ENCODE assay signal across 10 cellular contexts in the genomic region with DNA sequence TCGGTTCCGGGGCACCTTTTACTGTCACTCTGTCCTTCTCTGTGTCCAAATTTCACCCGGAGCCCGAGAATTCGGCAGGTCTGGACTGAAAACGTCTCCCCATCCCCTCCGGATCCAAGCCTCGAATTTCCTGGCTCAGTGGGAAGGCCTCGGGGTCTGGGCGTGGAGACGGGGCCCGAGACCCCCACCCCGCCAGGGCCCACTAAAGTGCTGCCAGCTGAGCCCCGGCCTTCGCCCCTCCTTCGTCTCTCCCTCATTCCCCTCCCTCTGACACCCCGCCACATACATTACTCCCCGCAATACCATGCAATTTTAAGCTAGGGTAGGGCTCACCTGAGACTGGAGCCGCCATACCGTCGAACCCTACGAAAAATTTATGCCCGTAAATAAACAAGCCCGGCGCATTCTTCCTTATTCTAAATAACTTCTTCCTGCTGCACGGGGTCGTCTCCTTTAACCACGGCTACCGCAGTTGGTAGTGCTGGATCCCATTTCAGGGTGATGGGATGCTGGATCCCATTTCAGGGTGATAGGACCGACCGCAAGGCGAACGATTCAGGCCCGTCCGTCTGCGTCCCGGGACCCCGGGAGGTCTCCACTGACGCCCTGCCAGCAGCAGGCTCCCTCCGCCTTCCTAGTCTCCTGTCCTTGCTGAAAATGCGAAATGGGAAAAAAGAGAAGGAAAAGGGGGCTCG. TPM values are rescaled to one million over a fixed set of nuclear protein-coding genes. Genes with fewer than 3 reads are reported as not detected.
DNase-seq lines count a peak whose midpoint lies in the region; ATAC-seq and TF ChIP-seq lines count a peak whose summit lies in the region.
"Had no signal": no experiment of that assay in that cellular context is flagged by ENCODE, and none has a peak within 500 bp of the region (broad histone marks: within the 10 kb centered on the region; RNA-seq: fewer than 3 reads in every experiment).

No MANE protein-coding gene starts in this region.

- H3K27ac ChIP-seq in AG04450 (ENCODE audit: low read depth, low read length) (no peak overlapping the region), breast epithelium (no peak overlapping the region), mesendoderm (ENCODE audit: low read depth, low read length) (no peak overlapping the region)
- H3K27ac ChIP-seq: RWPE1 had no signal

- ATAC-seq in GM19324 (IDR thresholded peaks at IDR 0.05; ENCODE audit: low FRiP score, unreplicated experiment), result no peak
- no peak for ATAC-seq in GM21447 (IDR thresholded peaks at IDR 0.05; ENCODE audit: unreplicated experiment)

- TF ChIP-seq POLR2A in breast epithelium (IDR thresholded peaks at IDR 0.05), result no peak

- H3K4me1 ChIP-seq in breast epithelium (no peaks in the 10 kb centered on the region), mesendoderm (ENCODE audit: control insufficient read depth, low read depth, low read length) (no peaks in the 10 kb centered on the region)

- intact Hi-C loops in breast epithelium (cut with DNase I; ENCODE audit: low total_unique reads), result no loop called here

- POLR2A ChIA-PET in AG04450 (lab: Yijun Ruan, JAX), result interaction anchor here (0.8 to 1.0 kb wide), 2 partner anchors 13 to 55 kb away, joined by 3 to 4 read pairs; no protein-coding TSS in a partner anchor

- H3K27me3 ChIP-seq in AG04450 (ENCODE audit: control insufficient read depth, insufficient read depth, low read length) (peaks cover 24% of the 10 kb centered on the region), breast epithelium (peaks cover 3 to 94% of the 10 kb centered on the region in 2 donors), mesendoderm (ENCODE audit: insufficient read depth, low read length, poor library complexity) (no peaks in the 10 kb centered on the region)

- in situ Hi-C loops in GM13976 (cut with MboI; ENCODE audit: low sequenced_read_pairs, unreplicated experiment), result no loop called here

- CTCF ChIA-PET in AG04450 (lab: Charles Lee), result interaction anchor here (1.6 kb wide), 1 partner anchor 17 kb away, joined by 5 read pairs; no protein-coding TSS in a partner anchor

- no peak overlapping the region for H4K8ac ChIP-seq in mesendoderm (ENCODE audit: low read depth, low read length)

- no peaks in the 10 kb centered on the region for H3K79me1 ChIP-seq in mesendoderm (ENCODE audit: low read length)

- no peaks in the 10 kb centered on the region for H3K79me2 ChIP-seq in mesendoderm (ENCODE audit: control insufficient read depth, insufficient read depth, low read length)

- H3K9ac ChIP-seq in mesendoderm (ENCODE audit: low read length), result peak overlapping the region; percentile 69

- H3K4me2 ChIP-seq in mesendoderm (ENCODE audit: low read length), result peak overlapping the region; percentile 95

- WGBS in mesendoderm (ENCODE audit: extremely low coverage, insufficient coverage, low lambda C conversion rate), result no CpG with 5 or more reads among the region's 42 CpGs

- no peaks in the 10 kb centered on the region for H3K36me3 ChIP-seq in breast epithelium
- H3K36me3 ChIP-seq in mesendoderm (ENCODE audit: control insufficient read depth, insufficient read depth, low read length), result no peaks in the 10 kb centered on the region

- H3K4ac ChIP-seq in mesendoderm (ENCODE audit: low read depth, low read length), result no peak overlapping the region

- H4K5ac ChIP-seq in mesendoderm (ENCODE audit: low read length), result no peak overlapping the region

- no peak overlapping the region for H2BK120ac ChIP-seq in mesendoderm (ENCODE audit: low read depth, low read length)

- TF ChIP-seq CTCF in AG04450 (IDR thresholded peaks at IDR 0.05; ENCODE audit: low read depth, low read length) (no peak), breast epithelium (IDR thresholded peaks at IDR 0.05) (no peak), GM13976 (IDR thresholded peaks at IDR 0.05; ENCODE audit: borderline replicate concordance, control extremely low read depth, extremely low read depth, insufficient read depth, missing control alignments) (no peak)

- peak overlapping the region; percentile 58 for H3K4me3 ChIP-seq in AG04450 (ENCODE audit: low read depth, low read length)
- H3K4me3 ChIP-seq in breast epithelium, result peak overlapping the region; percentile 0 to 52 (median 32)
- peak overlapping the region; percentile 72 for H3K4me3 ChIP-seq in mesendoderm (ENCODE audit: low read length)

- H3K9me3 ChIP-seq in AG04450 (ENCODE audit: control insufficient read depth, insufficient read depth, low read length), result no peaks in the 10 kb centered on the region; the same call in 1 of the 2 replicates
- H3K9me3 ChIP-seq in breast epithelium, result no peaks in the 10 kb centered on the region

- H2AK5ac ChIP-seq in mesendoderm (ENCODE audit: low read length), result no peak overlapping the region

- H2BK5ac ChIP-seq in mesendoderm (ENCODE audit: low read length), result no peak overlapping the region

- H3K18ac ChIP-seq in mesendoderm (ENCODE audit: low read length), result no peak overlapping the region

- no peak overlapping the region for H2BK15ac ChIP-seq in mesendoderm (replicated peaks; ENCODE audit: low read depth)

- H3K23ac ChIP-seq in mesendoderm (ENCODE audit: low read length), result no peak overlapping the region

- DNase-seq in AG04450 (ENCODE audit: low read depth, low spot score) (no peak), HK-2 (ENCODE audit: unreplicated experiment) (peak; percentile 22), breast epithelium (ENCODE audit: low spot score in 2 of 2) (no peak), mesendoderm (peak; percentile 82), GM13976 (ENCODE audit: low spot score) (no peak), NCI-H2171 (lab: John Stamatoyannopoulos, UW) (no peak)

- peak overlapping the region; percentile 78 for H3K56ac ChIP-seq in mesendoderm (ENCODE audit: low read length)

RNA-seq across cellular contexts. Expression of a gene that starts 4.4 kb away (rescaled TPM):
- 0.20 and 0.29 TPM in 2 replicates for polyA plus RNA-seq in AG04450 (2011; rRNA removed)
- 0.56 and 0.64 TPM in 2 replicates for polyA minus RNA-seq in AG04450 (2011; rRNA and poly(A)+ RNA removed)
- total RNA-seq in breast epithelium, result not detected
- polyA plus RNA-seq in mesendoderm (2013, experiment 1 of 2), result 0.25 TPM
- 0.11 TPM for polyA plus RNA-seq in mesendoderm (2013, experiment 2 of 2)
- total RNA-seq: skeletal muscle tissue had no signal

RNA-seq across cellular contexts. Expression of a gene that starts 48.8 kb away (rescaled TPM):
- polyA plus RNA-seq in AG04450 (2011; rRNA removed), result 0.47 and 1.2 TPM in 2 replicates
- 1.1 TPM in 2 replicates for polyA minus RNA-seq in AG04450 (2011; rRNA and poly(A)+ RNA removed)
- total RNA-seq in breast epithelium, result 1 to 10 TPM; 4.0 to 5.6 (median 5.6) TPM
- polyA plus RNA-seq in mesendoderm (2013, experiment 1 of 2), result 4.3 TPM
- polyA plus RNA-seq in mesendoderm (2013, experiment 2 of 2), result 4.6 TPM

RNA-seq across cellular contexts. Expression of a gene that starts 51.4 kb away (rescaled TPM):
- polyA plus RNA-seq in AG04450 (2011; rRNA removed), result 4.7 and 6.1 TPM in 2 replicates
- 5.5 and 8.4 TPM in 2 replicates for polyA minus RNA-seq in AG04450 (2011; rRNA and poly(A)+ RNA removed)
- total RNA-seq in breast epithelium, result 10 to 100 TPM in 1 of 3 donors, 1 to 10 TPM in 2; 3.5 to 11.1 (median 9.2) TPM
- 5.5 TPM for polyA plus RNA-seq in mesendoderm (2013, experiment 1 of 2)
- 5.8 TPM for polyA plus RNA-seq in mesendoderm (2013, experiment 2 of 2)

Comparison
In these comparisons a context has a peak if more than half of its experiments do, and no peak if none do; other contexts are left out.
1. DNase-seq: peak in HK-2 (single experiment) and mesendoderm (single experiment); none in AG04450 (single experiment), breast epithelium (0 of 2), GM13976 (single experiment) and NCI-H2171 (single experiment).
2. Peak in every context shown above with its lines, with median percentiles within 50 percentile points of each other: H3K4me3 ChIP-seq.